ENCODE assay signal across 28 cellular contexts in genomic region chr6:139062921-139063320, GRCh38. TPM values are rescaled to one million over a fixed set of nuclear protein-coding genes. Genes with fewer than 3 reads are reported as not detected.
DNase-seq lines count a peak whose midpoint lies in the region; ATAC-seq and TF ChIP-seq lines count a peak whose summit lies in the region.
"Had no signal": no experiment of that assay in that cellular context is flagged by ENCODE, and none has a peak within 500 bp of the region (broad histone marks: within the 10 kb centered on the region; RNA-seq: fewer than 3 reads in every experiment).

No MANE protein-coding gene starts in this region.

- no peak overlapping the region for H3K4me3 Mint-ChIP-seq in CD8-positive, alpha-beta T cell
- H3K4me3 Mint-ChIP-seq: activated CD4-positive, alpha-beta memory T cell treated with anti-CD3 and anti-CD28 coated beads, Interleukin-2, amount 10 ng/mL, durations not matched to agents 7 days and 5 days; activated naive CD4-positive, alpha-beta T cell treated with anti-CD3 and anti-CD28 coated beads, Interleukin-2, amount 10 ng/mL, durations not matched to agents 7 days and 5 days; naive thymus-derived CD4-positive, alpha-beta T cell had no signal

- no peaks in the 10 kb centered on the region for H4K20me1 ChIP-seq in fibroblast of lung (ENCODE audit: control insufficient read depth, extremely low read depth, insufficient read depth, low read length)
- H4K20me1 ChIP-seq: BLaER1 had no signal

- no peak overlapping the region for H3K4me3 ChIP-seq in adipocyte (ENCODE audit: low read length)
- H3K4me3 ChIP-seq in fibroblast of lung (replicated peaks in 1 of 4; ENCODE audit: control extremely low read depth in 1 of 4, insufficient read depth in 1 of 4, low read depth in 3 of 4, low read length in 4 of 4), result no peak overlapping the region
- H3K4me3 ChIP-seq in CD8-positive, alpha-beta T cell (ENCODE audit: low read depth, low read length), result no peak overlapping the region
- H3K4me3 ChIP-seq in HAP-1, result no peak overlapping the region
- H3K4me3 ChIP-seq in effector memory CD4-positive, alpha-beta T cell (ENCODE audit: insufficient read depth, low read depth, low read length, poor library complexity, severe bottlenecking), result no peak overlapping the region
- H3K4me3 ChIP-seq: BLaER1, coronary artery, lung, prostate gland, thyroid gland, vagina had no signal

- no peaks in the 10 kb centered on the region for H3K9me3 Mint-ChIP-seq in CD8-positive, alpha-beta T cell
- H3K9me3 Mint-ChIP-seq: activated CD4-positive, alpha-beta memory T cell treated with anti-CD3 and anti-CD28 coated beads, Interleukin-2, amount 10 ng/mL, durations not matched to agents 7 days and 5 days; activated naive CD4-positive, alpha-beta T cell treated with anti-CD3 and anti-CD28 coated beads, Interleukin-2, amount 10 ng/mL, durations not matched to agents 7 days and 5 days had no signal

- H3K27me3 Mint-ChIP-seq in CD8-positive, alpha-beta T cell (ENCODE audit: low read depth), result peaks cover 4% of the 10 kb centered on the region
- H3K27me3 Mint-ChIP-seq: activated CD4-positive, alpha-beta memory T cell treated with anti-CD3 and anti-CD28 coated beads, Interleukin-2, amount 10 ng/mL, durations not matched to agents 7 days and 5 days had no signal

- in situ Hi-C loops in HAP-1 (cut with MboI; ENCODE audit: low sequenced_read_pairs), result no loop called here

- H3K27ac Mint-ChIP-seq in CD8-positive, alpha-beta T cell, result no peak overlapping the region
- H3K27ac Mint-ChIP-seq: activated CD4-positive, alpha-beta memory T cell treated with anti-CD3 and anti-CD28 coated beads, Interleukin-2, amount 10 ng/mL, durations not matched to agents 7 days and 5 days; activated naive CD4-positive, alpha-beta T cell treated with anti-CD3 and anti-CD28 coated beads, Interleukin-2, amount 10 ng/mL, durations not matched to agents 7 days and 5 days had no signal

- peaks cover 7% of the 10 kb centered on the region for H3K4me1 ChIP-seq in adipocyte (ENCODE audit: control insufficient read depth, insufficient read depth, low read length)
- no peaks in the 10 kb centered on the region for H3K4me1 ChIP-seq in fibroblast of lung (ENCODE audit: control insufficient read depth, extremely low read depth, insufficient read depth, low read length)
- H3K4me1 ChIP-seq in CD8-positive, alpha-beta T cell (ENCODE audit: insufficient read depth, low read length), result no peaks in the 10 kb centered on the region
- no peaks in the 10 kb centered on the region for H3K4me1 ChIP-seq in HAP-1
- H3K4me1 ChIP-seq in effector memory CD4-positive, alpha-beta T cell (ENCODE audit: control insufficient read depth, insufficient read depth, low read length, poor library complexity, severe bottlenecking), result no peaks in the 10 kb centered on the region
- H3K4me1 ChIP-seq: BLaER1, prostate gland, thyroid gland, vagina had no signal

- no peaks in the 10 kb centered on the region for H3K36me3 Mint-ChIP-seq in CD8-positive, alpha-beta T cell
- H3K36me3 Mint-ChIP-seq: activated naive CD4-positive, alpha-beta T cell treated with anti-CD3 and anti-CD28 coated beads, Interleukin-2, amount 10 ng/mL, durations not matched to agents 7 days and 5 days; naive thymus-derived CD4-positive, alpha-beta T cell had no signal

- H3K79me2 ChIP-seq in fibroblast of lung (ENCODE audit: control insufficient read depth, insufficient read depth, low read length), result no peaks in the 10 kb centered on the region

- H3K4me1 Mint-ChIP-seq in CD8-positive, alpha-beta T cell (ENCODE audit: low read depth), result no peaks in the 10 kb centered on the region
- H3K4me1 Mint-ChIP-seq: activated naive CD4-positive, alpha-beta T cell treated with anti-CD3 and anti-CD28 coated beads, Interleukin-2, amount 10 ng/mL, durations not matched to agents 7 days and 5 days; naive thymus-derived CD4-positive, alpha-beta T cell had no signal

- no peak overlapping the region for H2AFZ ChIP-seq in fibroblast of lung (ENCODE audit: low read length)

- no peak for ATAC-seq in CD8-positive, alpha-beta T cell
- ATAC-seq in HG03135 (IDR thresholded peaks at IDR 0.05; ENCODE audit: unreplicated experiment), result no peak
- ATAC-seq: naive thymus-derived CD4-positive, alpha-beta T cell; PC-3; sciatic nerve had no signal

- TF ChIP-seq CTCF in fibroblast of lung (conservative IDR thresholded peaks at IDR 0.05 in 1 of 2, IDR thresholded peaks at IDR 0.05 in 1 of 2; ENCODE audit: low read depth in 1 of 2, low read length in 2 of 2), result no peak
- no peak for TF ChIP-seq CTCF in CD8-positive, alpha-beta T cell (IDR thresholded peaks at IDR 0.05)

- H3K4me2 ChIP-seq in fibroblast of lung (ENCODE audit: extremely low read depth, insufficient read depth, low read length), result no peak overlapping the region
- H3K4me2 ChIP-seq: BLaER1 had no signal

- H3K9ac ChIP-seq in adipocyte (ENCODE audit: low read length) (no peak overlapping the region), fibroblast of lung (ENCODE audit: insufficient read depth, low read length) (no peak overlapping the region)
- H3K9ac ChIP-seq: BLaER1 had no signal

- H3K27me3 ChIP-seq in adipocyte (replicated peaks; ENCODE audit: control insufficient read depth, insufficient read depth, low read length) (no peaks in the 10 kb centered on the region), fibroblast of lung (ENCODE audit: control insufficient read depth, insufficient read depth, low read length) (peaks cover 5% of the 10 kb centered on the region), HAP-1 (ENCODE audit: low read depth) (no peaks in the 10 kb centered on the region)
- no peaks in the 10 kb centered on the region for H3K27me3 ChIP-seq in CD8-positive, alpha-beta T cell (ENCODE audit: insufficient read depth, low read length)
- H3K27me3 ChIP-seq in effector memory CD4-positive, alpha-beta T cell (replicated peaks; ENCODE audit: control insufficient read depth, insufficient read depth, low read length, poor library complexity, severe bottlenecking), result no peaks in the 10 kb centered on the region
- H3K27me3 ChIP-seq: BLaER1, thyroid gland, vagina had no signal

- CTCF ChIA-PET in CD8-positive, alpha-beta T cell (lab: Charles Lee), result no interaction called here

- POLR2A ChIA-PET in CD8-positive, alpha-beta T cell (lab: Charles Lee), result no interaction called here

- H3K9me3 ChIP-seq in adipocyte (ENCODE audit: control insufficient read depth, low read length) (no peaks in the 10 kb centered on the region), fibroblast of lung (ENCODE audit: control insufficient read depth, insufficient read depth, low read depth, low read length) (no peaks in the 10 kb centered on the region), HAP-1 (no peaks in the 10 kb centered on the region)
- H3K9me3 ChIP-seq in CD8-positive, alpha-beta T cell (ENCODE audit: low read length), result no peaks in the 10 kb centered on the region
- no peaks in the 10 kb centered on the region for H3K9me3 ChIP-seq in effector memory CD4-positive, alpha-beta T cell (ENCODE audit: control insufficient read depth, low read length)
- H3K9me3 ChIP-seq: BLaER1, prostate gland, thyroid gland, vagina had no signal

- no peak overlapping the region for H3K27ac ChIP-seq in fibroblast of lung (ENCODE audit: insufficient read depth, low read length)
- no peak overlapping the region for H3K27ac ChIP-seq in CD8-positive, alpha-beta T cell (ENCODE audit: low read depth, low read length)
- H3K27ac ChIP-seq in effector memory CD4-positive, alpha-beta T cell (ENCODE audit: insufficient read depth, low read length, poor library complexity, severe bottlenecking), result no peak overlapping the region
- H3K27ac ChIP-seq: BLaER1, coronary artery, prostate gland, thyroid gland, vagina had no signal

- H3K36me3 ChIP-seq in adipocyte (ENCODE audit: control insufficient read depth, insufficient read depth, low read length, severe bottlenecking) (no peaks in the 10 kb centered on the region), fibroblast of lung (ENCODE audit: control insufficient read depth, insufficient read depth, low read length) (no peaks in the 10 kb centered on the region), HAP-1 (replicated peaks) (no peaks in the 10 kb centered on the region)
- H3K36me3 ChIP-seq in CD8-positive, alpha-beta T cell (ENCODE audit: insufficient read depth, low read length), result no peaks in the 10 kb centered on the region
- H3K36me3 ChIP-seq in effector memory CD4-positive, alpha-beta T cell (ENCODE audit: control insufficient read depth, insufficient read depth, low read length), result no peaks in the 10 kb centered on the region
- H3K36me3 ChIP-seq: BLaER1, prostate gland, thyroid gland, vagina had no signal

- intact Hi-C loops in CD8-positive, alpha-beta T cell (cut with DNase I, micrococcal nuclease), result no loop called here

- DNase-seq in AG08395 (ENCODE audit: low spot score), result peak; percentile 36
- peak; percentile 20 for DNase-seq in GM04504 (ENCODE audit: low read depth)
- peak; percentile 83 for DNase-seq in adipocyte (ENCODE audit: low read depth)
- peak; percentile 52 to 78 for DNase-seq in fibroblast of lung (ENCODE audit: low read depth in 2 of 2)
- DNase-seq in CD8-positive, alpha-beta T cell, result no peak
- DNase-seq in HAP-1 (ENCODE audit: low spot score in 2 of 2), result no peak
- DNase-seq in effector memory CD4-positive, alpha-beta T cell, result no peak
- DNase-seq: activated CD4-positive, alpha-beta memory T cell treated with anti-CD3 and anti-CD28 coated beads, Interleukin-2, amount 10 ng/mL, durations not matched to agents 7 days and 5 days; activated CD4-positive, alpha-beta T cell treated with anti-CD3 and anti-CD28 coated beads for 1 hour; activated CD8-positive, alpha-beta memory T cell treated with anti-CD3 and anti-CD28 coated beads, Interleukin-2, amount 50 U/mL, for 48 hours; activated naive CD4-positive, alpha-beta T cell treated with anti-CD3 and anti-CD28 coated beads, Interleukin-2, amount 10 ng/mL, durations not matched to agents 7 days and 5 days; COR-L47; erythroblast; hippocampal formation; naive thymus-derived CD4-positive, alpha-beta T cell; NCI-H2029; NCI-H526 treated with DMSO at 0.1 percent for 48 hours; nucleus accumbens; PC-3; stimulated activated CD4-positive, alpha-beta T cell treated with anti-CD3 and anti-CD28 coated beads, Interleukin-4, amount 100 ng/mL, for 1 hour; thyroid gland had no signal

RNA-seq across cellular contexts. Expression of gene ABRACL, which starts 34.4 kb away (rescaled TPM):
- 19.7 and 29.8 TPM in 2 replicates for total RNA-seq in fibroblast of lung
- 49.8 and 58.8 TPM in 2 replicates for polyA plus RNA-seq in fibroblast of lung
- polyA plus RNA-seq in fibroblast of lung (2012), result 42.1 and 45.0 TPM in 2 replicates
- polyA minus RNA-seq in fibroblast of lung (ENCODE audit: low replicate concordance), result not detected in 2 replicates
- total RNA-seq in CD8-positive, alpha-beta T cell, result 10 to 100 TPM; 30.4 to 30.5 TPM

Comparison
In these comparisons a context has a peak if more than half of its experiments do, and no peak if none do; other contexts are left out.
1. DNase-seq: peak in AG08395 (single experiment), GM04504 (single experiment), adipocyte (single experiment) and fibroblast of lung (2 of 2); none in CD8-positive, alpha-beta T cell (0 of 7), HAP-1 (0 of 2) and effector memory CD4-positive, alpha-beta T cell (0 of 3).